In the genomic region with DNA sequence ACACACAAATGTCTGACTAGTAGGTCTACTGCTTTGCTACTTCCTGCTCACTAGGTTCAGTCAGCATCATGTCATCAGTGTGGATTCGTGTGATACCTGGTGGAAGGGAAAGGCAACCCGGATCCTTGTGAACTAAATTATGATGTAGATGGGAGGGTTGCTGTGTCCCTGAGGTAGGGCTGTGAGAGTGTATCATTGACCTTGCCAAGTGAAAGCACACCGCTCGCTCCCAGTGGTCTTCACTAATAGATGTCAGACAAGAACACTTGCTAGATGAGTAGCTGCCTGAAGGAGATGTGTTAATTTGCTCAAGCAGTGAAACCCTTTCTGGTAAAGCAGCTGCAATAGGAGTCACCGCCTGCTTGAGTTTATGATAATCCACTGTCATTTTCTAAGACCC, we compare ENCODE assay signal across 18 cellular contexts.
"Had no signal": no experiment of that assay in that cellular context is flagged by ENCODE, and none has a peak within 500 bp of the region (broad histone marks: within the 10 kb centered on the region; RNA-seq: fewer than 3 reads in every experiment).

No MANE protein-coding gene starts in this region.

- DNase-seq: colonic mucosa; cortex of kidney; effector CD8-positive, alpha-beta T cell; effector memory CD8-positive, alpha-beta T cell; endodermal cell; erythroblast; foreskin keratinocyte; heart right ventricle; hippocampal formation; left cardiac atrium; left lung; left ventricle myocardium superior; lower lobe of right lung; mesenchymal stem cell; mucosa of descending colon; naive B cell had no signal

- H3K4me3 ChIP-seq: colonic mucosa, heart right ventricle, left lung, lower lobe of right lung, mucosa of descending colon had no signal

- H3K9me3 ChIP-seq: lower lobe of right lung had no signal

- H3K36me3 ChIP-seq: colonic mucosa had no signal

- H3K27me3 ChIP-seq: colonic mucosa, foreskin keratinocyte, heart right ventricle, left lung had no signal

- ATAC-seq: effector memory CD8-positive, alpha-beta T cell; esophagus mucosa; foreskin keratinocyte; left cardiac atrium; left lung; left ventricle myocardium superior; lower lobe of right lung; mucosa of descending colon had no signal

- H3K27ac ChIP-seq: colonic mucosa, epithelial cell of prostate, foreskin keratinocyte, heart right ventricle, left lung, lower lobe of right lung had no signal

- H3K4me1 ChIP-seq: colonic mucosa, foreskin keratinocyte, heart right ventricle, left lung, lower lobe of right lung had no signal
